ENCODE assay signal across 10 cellular contexts in the genomic region with DNA sequence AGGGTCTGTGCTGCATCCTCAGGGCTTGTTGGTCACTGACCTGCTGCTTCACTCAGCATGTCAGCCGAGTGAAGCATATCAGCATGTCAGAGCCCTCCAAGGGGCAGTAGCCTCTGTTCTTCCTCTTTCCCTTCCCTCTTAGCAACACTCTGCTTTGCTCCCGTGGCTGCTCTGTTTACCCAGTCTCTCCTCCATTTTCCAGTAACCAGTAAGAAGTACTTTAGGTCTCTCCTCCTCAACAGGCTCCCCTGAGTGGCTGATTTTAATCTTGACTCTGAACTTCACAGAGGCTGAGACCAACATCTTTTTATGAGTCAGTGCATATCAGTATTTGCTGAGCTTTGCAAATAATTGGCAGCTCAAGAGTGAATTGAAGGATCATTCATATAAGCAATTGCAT. TPM values are rescaled to one million over a fixed set of nuclear protein-coding genes. Genes with fewer than 3 reads are reported as not detected.
DNase-seq lines count a peak whose midpoint lies in the region; FAIRE-seq and TF ChIP-seq lines count a peak whose summit lies in the region.
"Had no signal": no experiment of that assay in that cellular context is flagged by ENCODE, and none has a peak within 500 bp of the region (broad histone marks: within the 10 kb centered on the region; RNA-seq: fewer than 3 reads in every experiment).

No MANE protein-coding gene starts in this region.

- no peak overlapping the region for H3K4me3 ChIP-seq in H1 (ENCODE audit: extremely low read depth in 1 of 4, insufficient read depth in 2 of 4, low read depth in 3 of 4, low read length in 4 of 4)
- H3K4me3 ChIP-seq in trophoblast cell (ENCODE audit: low read depth, low read length), result no peak overlapping the region
- no peak overlapping the region for H3K4me3 ChIP-seq in smooth muscle cell

- H3K27me3 ChIP-seq in H1 (replicated peaks in 1 of 4; ENCODE audit: control insufficient read depth in 3 of 4, extremely low read depth in 1 of 4, insufficient read depth in 3 of 4, low read length in 3 of 4) (no peaks in the 10 kb centered on the region), trophoblast cell (ENCODE audit: insufficient read depth, low read length) (no peaks in the 10 kb centered on the region), smooth muscle cell (ENCODE audit: low read depth) (no peaks in the 10 kb centered on the region)

- H3K79me2 ChIP-seq in H1 (ENCODE audit: control insufficient read depth in 1 of 2, insufficient read depth in 2 of 2, low read length in 2 of 2), result no peaks in the 10 kb centered on the region
- no peaks in the 10 kb centered on the region for H3K79me2 ChIP-seq in trophoblast cell (ENCODE audit: control insufficient read depth, insufficient read depth, low read length, poor library complexity)
- H3K79me2 ChIP-seq in smooth muscle cell (ENCODE audit: low read depth), result no peaks in the 10 kb centered on the region

- H2AFZ ChIP-seq in H1 (ENCODE audit: low read length), result no peak overlapping the region
- H2AFZ ChIP-seq in trophoblast cell (ENCODE audit: insufficient read depth, low read length, poor library complexity), result no peak overlapping the region
- H2AFZ ChIP-seq in smooth muscle cell (ENCODE audit: low read depth), result no peak overlapping the region

- H3K4ac ChIP-seq in H1 (replicated peaks; ENCODE audit: insufficient read length, low read depth, low read length) (no peak overlapping the region), trophoblast cell (ENCODE audit: low read depth, low read length) (no peak overlapping the region)

- POLR2A ChIA-PET in H1 (lab: Charles Lee; ENCODE audit: partially characterized antibody), result no interaction called here

- H3K4me1 ChIP-seq in H1 (replicated peaks in 1 of 4; ENCODE audit: control insufficient read depth in 3 of 4, insufficient read depth in 4 of 4, low read length in 3 of 4) (peaks cover 0 to 4% (median 0%) of the 10 kb centered on the region in 4 experiments; a peak in 2 of 7 replicates), trophoblast cell (ENCODE audit: control insufficient read depth in 1 of 2, insufficient read depth in 2 of 2, low read length in 2 of 2) (peaks cover 2 to 5% of the 10 kb centered on the region in 2 experiments), smooth muscle cell (ENCODE audit: low read depth) (peaks cover 16% of the 10 kb centered on the region)

- H3K36me3 ChIP-seq in H1 (ENCODE audit: control insufficient read depth in 2 of 4, insufficient read depth in 4 of 4, low read length in 3 of 4) (no peaks in the 10 kb centered on the region), trophoblast cell (ENCODE audit: control insufficient read depth in 1 of 2, insufficient read depth in 2 of 2, low read length in 2 of 2) (no peaks in the 10 kb centered on the region), smooth muscle cell (ENCODE audit: low read depth) (no peaks in the 10 kb centered on the region)

- no peak for TF ChIP-seq CTCF in H1 (IDR thresholded peaks at IDR 0.05; ENCODE audit: control extremely low read depth in 1 of 3, insufficient read depth in 1 of 3, low read depth in 1 of 3, low read length in 3 of 3)
- no peak for TF ChIP-seq CTCF in smooth muscle cell (IDR thresholded peaks at IDR 0.05; ENCODE audit: borderline replicate concordance, insufficient read depth, poor library complexity, severe bottlenecking)

- H3F3A ChIP-seq in smooth muscle cell (ENCODE audit: low read depth), result peaks cover 27% of the 10 kb centered on the region

- WGBS in H1 (ENCODE audit: extremely low coverage in 1 of 2, insufficient coverage in 1 of 2, insufficient read length in 1 of 2, insufficient replicate concordance in 2 of 2, low coverage in 1 of 2, low lambda C conversion rate in 2 of 2, missing lambda C conversion rate in 1 of 2), 2 experiments, result 80% methylated on average over 2 of the region's 2 CpGs; no CpG with 5 or more reads in 1 of the 2 experiments
- WGBS in trophoblast cell (ENCODE audit: extremely low coverage, insufficient coverage, insufficient read length), result no CpG with 5 or more reads among the region's 2 CpGs
- 22% methylated on average over 2 of the region's 2 CpGs for WGBS in smooth muscle cell (ENCODE audit: low lambda C conversion rate)

- no peak overlapping the region for H2BK20ac ChIP-seq in H1 (ENCODE audit: low read length)

- CTCF ChIA-PET in H1 (lab: Charles Lee; ENCODE audit: partially characterized antibody), result interaction anchor here (1.1 to 3.3 kb wide), 2 partner anchors 13 to 227 kb away, joined by 3 to 20 read pairs; no protein-coding TSS in a partner anchor

- H4K12ac ChIP-seq in trophoblast cell (ENCODE audit: low read depth, low read length), result no peak overlapping the region

- no peak overlapping the region for H4K5ac ChIP-seq in H1 (ENCODE audit: insufficient read length, low read depth, low read length)

- no peak for TF ChIP-seq RAD21 in H1 (IDR thresholded peaks at IDR 0.05 in 1 of 2, conservative IDR thresholded peaks at IDR 0.05 in 1 of 2; ENCODE audit: low read depth in 2 of 2, low read length in 2 of 2)

- intact Hi-C loops in posterior vena cava (cut with DNase I), result no loop called here

- H3K14ac ChIP-seq in H1 (ENCODE audit: insufficient read length) (no peak overlapping the region), trophoblast cell (ENCODE audit: low read length) (peak overlapping the region; percentile 6)

- H3K18ac ChIP-seq in H1 (ENCODE audit: extremely low read depth, low read length), result no peak overlapping the region
- H3K18ac ChIP-seq in trophoblast cell (ENCODE audit: low read length), result no peak overlapping the region

- DNase-seq in DMS79 treated with DMSO at 0.1 percent for 48 hours (lab: John Stamatoyannopoulos, UW) (peak; percentile 3), DMS79 (lab: John Stamatoyannopoulos, UW) (no peak), NCI-H510A treated with DMSO at 0.1 percent for 48 hours (lab: John Stamatoyannopoulos, UW) (peak; percentile 65), H1 (ENCODE audit: low read depth in 1 of 2, low spot score in 2 of 2) (no peak), trophoblast cell (no peak), LoVo (ENCODE audit: low spot score) (no peak), smooth muscle cell (lab: John Stamatoyannopoulos, UW; ENCODE audit: unreplicated experiment) (no peak), posterior vena cava (ENCODE audit: low spot score) (no peak)
- DNase-seq: MM.1S; stimulated activated CD8-positive, alpha-beta memory T cell treated with anti-CD3 and anti-CD28 coated beads, Interleukin-4, amount 100 ng/mL, for 48 hours had no signal

- TF ChIP-seq POLR2A in H1 (IDR thresholded peaks at IDR 0.05; ENCODE audit: control extremely low read depth in 1 of 2, low read depth in 2 of 2, low read length in 2 of 2), result no peak

- H3K9ac ChIP-seq in H1 (replicated peaks in 1 of 4; ENCODE audit: extremely low read depth in 1 of 4, low read depth in 3 of 4, low read length in 3 of 4) (no peak overlapping the region), trophoblast cell (ENCODE audit: low read length) (no peak overlapping the region), smooth muscle cell (ENCODE audit: low read depth) (no peak overlapping the region)

- no peak overlapping the region for H3K27ac ChIP-seq in H1 (ENCODE audit: low read depth, low read length)
- H3K27ac ChIP-seq in trophoblast cell (ENCODE audit: low read depth, low read length), result peak overlapping the region; percentile 3
- H3K27ac ChIP-seq in smooth muscle cell (ENCODE audit: low read depth), result no peak overlapping the region

- H3K79me1 ChIP-seq in H1 (ENCODE audit: low read depth, low read length), result no peaks in the 10 kb centered on the region
- no peaks in the 10 kb centered on the region for H3K79me1 ChIP-seq in trophoblast cell (ENCODE audit: low read length)

- no peaks in the 10 kb centered on the region for H3K23me2 ChIP-seq in H1 (ENCODE audit: low read depth, low read length)

- H2BK120ac ChIP-seq in H1 (replicated peaks; ENCODE audit: low read depth, low read length), result no peak overlapping the region
- no peak overlapping the region for H2BK120ac ChIP-seq in trophoblast cell (ENCODE audit: insufficient read depth, low read length, poor library complexity)

- H4K91ac ChIP-seq in H1 (replicated peaks; ENCODE audit: insufficient read length, low read length), result no peak overlapping the region
- H4K91ac ChIP-seq in trophoblast cell (ENCODE audit: low read depth, low read length), result no peak overlapping the region

- H3K9me3 ChIP-seq in H1 (ENCODE audit: insufficient read depth in 2 of 2, low read depth in 1 of 2, low read length in 1 of 2), result no peaks in the 10 kb centered on the region
- peaks cover 2% of the 10 kb centered on the region for H3K9me3 ChIP-seq in trophoblast cell (ENCODE audit: insufficient read depth, low read depth, low read length)
- no peaks in the 10 kb centered on the region for H3K9me3 ChIP-seq in smooth muscle cell (replicated peaks; ENCODE audit: low read depth)

- H4K8ac ChIP-seq in H1 (ENCODE audit: extremely low read depth, insufficient read depth, low read length) (no peak overlapping the region), trophoblast cell (ENCODE audit: low read depth, low read length) (no peak overlapping the region)

- no peak overlapping the region for H2BK12ac ChIP-seq in H1 (ENCODE audit: low read depth, low read length)
- no peak overlapping the region for H2BK12ac ChIP-seq in trophoblast cell (ENCODE audit: low read length)

- FAIRE-seq in H1 (lab: Jason Lieb, UNC), result no peak

- H2BK5ac ChIP-seq in H1 (ENCODE audit: low read depth, low read length) (no peak overlapping the region), trophoblast cell (ENCODE audit: low read depth, low read length, poor library complexity) (peak overlapping the region; percentile 4)

- no peak for TF ChIP-seq EP300 in H1 (IDR thresholded peaks at IDR 0.05; ENCODE audit: borderline replicate concordance in 1 of 2, low read depth in 2 of 2, low read length in 2 of 2)

- no peak overlapping the region for H2AK5ac ChIP-seq in H1 (ENCODE audit: low read depth, low read length)
- no peak overlapping the region for H2AK5ac ChIP-seq in trophoblast cell (ENCODE audit: low read length)

- H2BK15ac ChIP-seq in H1 (ENCODE audit: low read length), result no peak overlapping the region

- H3K4me2 ChIP-seq in H1 (ENCODE audit: insufficient read depth in 1 of 2, low read depth in 2 of 2, low read length in 2 of 2) (no peak overlapping the region), trophoblast cell (ENCODE audit: low read length) (no peak overlapping the region), smooth muscle cell (no peak overlapping the region)

- H4K20me1 ChIP-seq in H1 (replicated peaks in 1 of 2; ENCODE audit: control insufficient read depth in 1 of 2, insufficient read depth in 2 of 2, low read length in 2 of 2), result no peaks in the 10 kb centered on the region
- H4K20me1 ChIP-seq in smooth muscle cell (ENCODE audit: low read depth), result no peaks in the 10 kb centered on the region

- no peak overlapping the region for H3K56ac ChIP-seq in H1 (replicated peaks; ENCODE audit: insufficient read length, low read depth, low read length)

- H3K23ac ChIP-seq in H1 (ENCODE audit: insufficient read length), result no peak overlapping the region
- H3K23ac ChIP-seq in trophoblast cell (ENCODE audit: low read length), result no peak overlapping the region

RNA-seq across cellular contexts. Expression of a gene that starts 18.6 kb away (rescaled TPM):
- total RNA-seq in H1 (2021; fragmentation: NEBNext Ultra II Directional; extraction: Animal tissue kit (Norgen Biotek cat#: 25700)), result 0.54 and 0.65 TPM in 2 replicates
- polyA plus RNA-seq in H1 (2011; rRNA removed) (0.77 and 0.78 TPM in 2 replicates), smooth muscle cell (1.7 and 1.9 TPM in 2 replicates)
- polyA plus RNA-seq in H1 (2011; cell fraction: cytosol; rRNA removed), result 0.58 TPM
- polyA plus RNA-seq in H1 (2011; cell fraction: nucleus; rRNA removed), result 0.57 TPM
- 0.31 to 0.48 TPM (median 0.39 TPM) in 4 replicates for polyA plus RNA-seq in H1 (2012, experiment 1 of 2)
- polyA plus RNA-seq in H1 (2012, experiment 2 of 2), result 0.33 TPM
- 1.1 TPM for polyA plus RNA-seq in H1 (2013, experiment 1 of 2)
- polyA plus RNA-seq in H1 (2013, experiment 2 of 2), result 1.2 TPM
- 2.0 TPM in 2 replicates for polyA minus RNA-seq in H1 (2011; rRNA and poly(A)+ RNA removed)
- polyA minus RNA-seq in H1 (2011; cell fraction: cytosol; rRNA and poly(A)+ RNA removed), result 1.2 TPM
- polyA minus RNA-seq in H1 (2011; cell fraction: nucleus; rRNA and poly(A)+ RNA removed), result 4.8 TPM
- polyA plus RNA-seq in trophoblast cell (2013), result 0.08 and 0.10 TPM in 2 replicates
- total RNA-seq in smooth muscle cell (1.9 TPM in 2 replicates), posterior vena cava (1 to 10 TPM; 2.1 to 3.3 TPM)

Comparison
In these comparisons a context has a peak if more than half of its experiments do, and no peak if none do; other contexts are left out.
1. DNase-seq: peak in DMS79 treated with DMSO at 0.1 percent for 48 hours (single experiment) and NCI-H510A treated with DMSO at 0.1 percent for 48 hours (single experiment); none in DMS79 (single experiment), H1 (0 of 2), trophoblast cell (0 of 2), LoVo (single experiment), smooth muscle cell (single experiment) and posterior vena cava (single experiment).